Comparison of ENCODE assay signal across 8 cellular contexts in the genomic region with DNA sequence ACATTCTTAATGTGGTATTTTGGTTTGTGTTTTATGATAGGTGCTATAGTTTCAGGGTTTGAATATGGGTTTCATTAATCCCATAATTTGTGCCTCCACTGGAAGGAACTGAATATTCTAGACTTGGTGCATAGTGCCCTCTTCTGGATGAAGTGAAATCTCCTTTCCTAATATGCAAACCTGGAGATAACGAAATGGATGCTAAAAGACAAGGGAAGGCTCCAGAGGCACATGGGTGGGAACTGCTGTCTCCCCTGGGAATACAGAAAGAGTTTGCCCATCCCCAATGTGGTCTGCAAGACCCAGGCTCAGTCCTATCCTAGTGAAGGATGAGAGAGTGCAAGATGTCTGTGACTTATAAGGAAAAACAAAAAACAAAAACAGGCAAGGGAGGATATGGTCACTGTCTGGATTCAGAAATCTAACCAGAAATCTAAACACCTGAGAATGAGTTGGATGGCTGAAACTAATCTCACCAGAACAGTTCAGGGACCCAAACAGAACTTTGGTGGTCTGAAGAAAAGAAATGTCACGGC.
DNase-seq lines count a peak whose midpoint lies in the region; ATAC-seq and TF ChIP-seq lines count a peak whose summit lies in the region.

No MANE protein-coding gene starts in this region.

- H3K27ac Mint-ChIP-seq in activated CD8-positive, alpha-beta T cell treated with anti-CD3 and anti-CD28 coated beads, Interleukin-2, amount 10 ng/mL, durations not matched to agents 7 days and 5 days: no peak overlapping the region
- H3K27ac Mint-ChIP-seq in CD4-positive, alpha-beta memory T cell: no peak overlapping the region

- H3K9me3 ChIP-seq in CD4-positive, alpha-beta memory T cell (ENCODE audit: control insufficient read depth in 1 of 2, low read length in 2 of 2): no peaks in the 10 kb centered on the region

- no peak overlapping the region for H3K4me3 Mint-ChIP-seq in activated CD8-positive, alpha-beta T cell treated with anti-CD3 and anti-CD28 coated beads, Interleukin-2, amount 10 ng/mL, durations not matched to agents 7 days and 5 days
- H3K4me3 Mint-ChIP-seq in CD4-positive, alpha-beta memory T cell: no peak overlapping the region

- H3K27me3 ChIP-seq in kidney epithelial cell (ENCODE audit: control insufficient read depth, insufficient read depth, low read length): peaks cover 2% of the 10 kb centered on the region
- no peaks in the 10 kb centered on the region for H3K27me3 ChIP-seq in CD4-positive, alpha-beta memory T cell (ENCODE audit: insufficient read depth, low read length)

- H3K4me1 ChIP-seq in CD4-positive, alpha-beta memory T cell (ENCODE audit: insufficient read depth, low read length): peaks cover 10% of the 10 kb centered on the region

- DNase-seq in DMS53 (lab: John Stamatoyannopoulos, UW): peak; percentile 81
- peak; percentile 39 for DNase-seq in HFF-Myc (ENCODE audit: extremely low read depth, low read depth)
- peak; percentile 60 for DNase-seq in NCI-H2171 treated with DMSO at 0.1 percent for 48 hours (lab: John Stamatoyannopoulos, UW)
- peak; percentile 23 for DNase-seq in activated CD8-positive, alpha-beta T cell treated with anti-CD3 and anti-CD28 coated beads, Interleukin-2, amount 10 ng/mL, durations not matched to agents 7 days and 5 days
- DNase-seq in kidney epithelial cell (ENCODE audit: low read depth): no peak
- no peak for DNase-seq in central memory CD4-positive, alpha-beta T cell
- DNase-seq in CD4-positive, alpha-beta memory T cell: no peak

- H3K27me3 Mint-ChIP-seq in activated CD8-positive, alpha-beta T cell treated with anti-CD3 and anti-CD28 coated beads, Interleukin-2, amount 10 ng/mL, durations not matched to agents 7 days and 5 days (ENCODE audit: low read depth): peaks cover 43% of the 10 kb centered on the region
- peaks cover 20 to 23% of the 10 kb centered on the region in 2 donors for H3K27me3 Mint-ChIP-seq in CD4-positive, alpha-beta memory T cell

- POLR2A ChIA-PET in activated CD8-positive, alpha-beta T cell treated with anti-CD3 and anti-CD28 coated beads, Interleukin-2, amount 10 ng/mL, durations not matched to agents 7 days and 5 days (lab: Charles Lee): no interaction called here
- POLR2A ChIA-PET in CD4-positive, alpha-beta memory T cell (lab: Charles Lee; ENCODE audit: partially characterized antibody): no interaction called here

- H3K27ac ChIP-seq in CD4-positive, alpha-beta memory T cell (ENCODE audit: low read depth, low read length): no peak overlapping the region

- H3K4me3 ChIP-seq in HFF-Myc (replicated peaks; ENCODE audit: low read depth, low read length) (no peak overlapping the region), kidney epithelial cell (ENCODE audit: low read depth, low read length) (no peak overlapping the region)
- H3K4me3 ChIP-seq in CD4-positive, alpha-beta memory T cell (ENCODE audit: low read length in 2 of 2): no peak overlapping the region

- intact Hi-C loops in CD4-positive, alpha-beta memory T cell (cut with micrococcal nuclease): no loop called here

- peaks cover 33% of the 10 kb centered on the region for H3K4me1 Mint-ChIP-seq in activated CD8-positive, alpha-beta T cell treated with anti-CD3 and anti-CD28 coated beads, Interleukin-2, amount 10 ng/mL, durations not matched to agents 7 days and 5 days (ENCODE audit: low read depth)
- peaks cover 15 to 19% (median 17%) of the 10 kb centered on the region in 4 donors for H3K4me1 Mint-ChIP-seq in CD4-positive, alpha-beta memory T cell

- H3K36me3 Mint-ChIP-seq in activated CD8-positive, alpha-beta T cell treated with anti-CD3 and anti-CD28 coated beads, Interleukin-2, amount 10 ng/mL, durations not matched to agents 7 days and 5 days (ENCODE audit: low read depth): peaks cover 5% of the 10 kb centered on the region
- H3K36me3 Mint-ChIP-seq in CD4-positive, alpha-beta memory T cell: no peaks in the 10 kb centered on the region

- peak; percentile 38 for ATAC-seq in activated CD8-positive, alpha-beta T cell treated with anti-CD3 and anti-CD28 coated beads, Interleukin-2, amount 10 ng/mL, durations not matched to agents 7 days and 5 days
- no peak for ATAC-seq in GM18873 (IDR thresholded peaks at IDR 0.05; ENCODE audit: low FRiP score, unreplicated experiment)

- CTCF ChIA-PET in activated CD8-positive, alpha-beta T cell treated with anti-CD3 and anti-CD28 coated beads, Interleukin-2, amount 10 ng/mL, durations not matched to agents 7 days and 5 days (lab: Charles Lee): no interaction called here
- CTCF ChIA-PET in CD4-positive, alpha-beta memory T cell (lab: Charles Lee; ENCODE audit: partially characterized antibody): no interaction called here

- TF ChIP-seq CTCF in HFF-Myc (IDR thresholded peaks at IDR 0.05; ENCODE audit: low read depth, low read length, missing control alignments) (peak; percentile 46), kidney epithelial cell (IDR thresholded peaks at IDR 0.05; ENCODE audit: insufficient read depth, low read length, poor library complexity, severe bottlenecking) (peak; percentile 61)

- H3K36me3 ChIP-seq in kidney epithelial cell (ENCODE audit: control insufficient read depth, insufficient read depth, low read length): no peaks in the 10 kb centered on the region
- no peaks in the 10 kb centered on the region for H3K36me3 ChIP-seq in CD4-positive, alpha-beta memory T cell (ENCODE audit: insufficient read depth, low read length)

- H3K9me3 Mint-ChIP-seq in activated CD8-positive, alpha-beta T cell treated with anti-CD3 and anti-CD28 coated beads, Interleukin-2, amount 10 ng/mL, durations not matched to agents 7 days and 5 days (ENCODE audit: insufficient read depth): no peaks in the 10 kb centered on the region
- peaks cover 0 to 4% (median 0%) of the 10 kb centered on the region in 8 donors for H3K9me3 Mint-ChIP-seq in CD4-positive, alpha-beta memory T cell

Comparison
In these comparisons a context has a peak if more than half of its experiments do, and no peak if none do; other contexts are left out.
1. DNase-seq: peak in DMS53 (single experiment), HFF-Myc (single experiment), NCI-H2171 treated with DMSO at 0.1 percent for 48 hours (single experiment) and activated CD8-positive, alpha-beta T cell treated with anti-CD3 and anti-CD28 coated beads, Interleukin-2, amount 10 ng/mL, durations not matched to agents 7 days and 5 days (single experiment); none in kidney epithelial cell (single experiment), central memory CD4-positive, alpha-beta T cell (single experiment) and CD4-positive, alpha-beta memory T cell (0 of 5).